In the genomic region with DNA sequence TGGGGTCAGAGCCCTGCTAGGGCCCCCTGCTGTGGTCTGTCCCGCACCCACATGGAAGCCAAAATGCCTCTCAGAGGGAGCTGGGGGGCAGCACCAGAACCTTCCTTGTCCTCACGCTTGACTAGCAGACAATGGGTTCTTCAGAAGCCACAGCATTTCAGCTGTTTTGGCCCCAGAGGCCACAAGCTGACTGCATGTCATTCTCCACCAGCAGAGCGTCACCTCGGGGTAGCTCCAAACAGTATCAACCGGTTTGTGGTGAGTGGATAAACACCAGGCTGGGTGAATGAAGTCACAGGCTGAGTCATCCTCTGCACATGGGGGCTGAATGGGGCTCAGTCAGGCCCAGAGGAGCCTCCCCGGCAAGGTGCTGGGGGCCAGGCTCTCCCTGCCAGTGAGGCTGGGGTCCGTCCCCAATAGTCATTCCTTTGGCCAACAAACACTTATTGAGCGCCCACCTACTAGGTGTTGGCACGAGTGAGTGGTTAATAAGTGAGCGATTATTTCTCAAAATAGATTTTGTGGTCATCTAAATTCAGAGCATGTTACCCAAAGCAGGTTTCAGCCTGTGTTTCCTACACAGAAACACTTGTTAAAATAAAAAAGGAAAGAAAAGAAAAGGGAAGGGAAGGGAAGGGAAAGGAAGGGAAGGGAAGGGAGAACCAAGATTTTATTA, we compare ENCODE assay signal across 9 cellular contexts. TPM values are rescaled to one million over a fixed set of nuclear protein-coding genes. Genes with fewer than 3 reads are reported as not detected.
DNase-seq lines count a peak whose midpoint lies in the region; ATAC-seq and TF ChIP-seq lines count a peak whose summit lies in the region.
"Had no signal": no experiment of that assay in that cellular context is flagged by ENCODE, and none has a peak within 500 bp of the region (broad histone marks: within the 10 kb centered on the region; RNA-seq: fewer than 3 reads in every experiment).

No MANE protein-coding gene starts in this region.

- DNase-seq in Ammon's horn (ENCODE audit: low spot score) (peak; percentile 96), OCI-M1 (lab: John Stamatoyannopoulos, UW) (peak; percentile 77), caudate nucleus (lab: John Stamatoyannopoulos, UW) (peak in 59 of 61 donors; percentile 44 to 96 (median 84)), trophoblast cell (peak; percentile 77 to 78), T-helper 9 cell (no peak), colonic mucosa (no peak)

- no peak overlapping the region for H4K91ac ChIP-seq in trophoblast cell (ENCODE audit: low read depth, low read length)

- H3K4me3 ChIP-seq in trophoblast cell (ENCODE audit: low read depth, low read length): no peak overlapping the region
- H3K4me3 ChIP-seq in colonic mucosa: no peak overlapping the region

- no peaks in the 10 kb centered on the region for H3K79me1 ChIP-seq in trophoblast cell (ENCODE audit: low read length)

- H4K8ac ChIP-seq in trophoblast cell (ENCODE audit: low read depth, low read length): no peak overlapping the region

- no peak overlapping the region for H3K14ac ChIP-seq in trophoblast cell (ENCODE audit: low read length)

- H2AK5ac ChIP-seq in trophoblast cell (ENCODE audit: low read length): no peak overlapping the region

- H3K4me1 ChIP-seq in trophoblast cell (ENCODE audit: control insufficient read depth in 1 of 2, insufficient read depth in 2 of 2, low read length in 2 of 2) (peaks cover 12% of the 10 kb centered on the region in 2 experiments), colonic mucosa (no peaks in the 10 kb centered on the region)

- no peak overlapping the region for H4K12ac ChIP-seq in trophoblast cell (ENCODE audit: low read depth, low read length)

- H3K18ac ChIP-seq in trophoblast cell (ENCODE audit: low read length): no peak overlapping the region

- H3K27me3 ChIP-seq in trophoblast cell (ENCODE audit: insufficient read depth, low read length) (no peaks in the 10 kb centered on the region), colonic mucosa (no peaks in the 10 kb centered on the region)

- H2BK120ac ChIP-seq in trophoblast cell (ENCODE audit: insufficient read depth, low read length, poor library complexity): no peak overlapping the region

- H3K9me3 ChIP-seq in trophoblast cell (ENCODE audit: insufficient read depth, low read depth, low read length) (no peaks in the 10 kb centered on the region), colonic mucosa (no peaks in the 10 kb centered on the region)

- no peak overlapping the region for H3K4ac ChIP-seq in trophoblast cell (ENCODE audit: low read depth, low read length)

- no peak overlapping the region for H3K23ac ChIP-seq in trophoblast cell (ENCODE audit: low read length)

- no peak overlapping the region for H2AFZ ChIP-seq in trophoblast cell (ENCODE audit: insufficient read depth, low read length, poor library complexity)

- no peak overlapping the region for H2BK12ac ChIP-seq in trophoblast cell (ENCODE audit: low read length)

- no peak overlapping the region for H3K4me2 ChIP-seq in trophoblast cell (ENCODE audit: low read length)

- H3K36me3 ChIP-seq in trophoblast cell (ENCODE audit: control insufficient read depth in 1 of 2, insufficient read depth in 2 of 2, low read length in 2 of 2): no peaks in the 10 kb centered on the region
- no peaks in the 10 kb centered on the region for H3K36me3 ChIP-seq in colonic mucosa

- intact Hi-C loops in colonic mucosa (cut with DNase I): no loop called here

- ATAC-seq in GM18867 (IDR thresholded peaks at IDR 0.05; ENCODE audit: unreplicated experiment) (peak; percentile 95), HG02938 (IDR thresholded peaks at IDR 0.05; ENCODE audit: unreplicated experiment) (peak; percentile 97)

- no peak for TF ChIP-seq CTCF in colonic mucosa (IDR thresholded peaks at IDR 0.05)

- no peaks in the 10 kb centered on the region for H3K79me2 ChIP-seq in trophoblast cell (ENCODE audit: control insufficient read depth, insufficient read depth, low read length, poor library complexity)

- H2BK5ac ChIP-seq in trophoblast cell (ENCODE audit: low read depth, low read length, poor library complexity): no peak overlapping the region

- H3K27ac ChIP-seq in caudate nucleus (ENCODE audit: low read depth, low read length) (peak overlapping the region; percentile 83), trophoblast cell (ENCODE audit: low read depth, low read length) (no peak overlapping the region), colonic mucosa (no peak overlapping the region)

- H3K9ac ChIP-seq in trophoblast cell (ENCODE audit: low read length): no peak overlapping the region
- no peak overlapping the region for H3K9ac ChIP-seq in colonic mucosa (ENCODE audit: low read depth in 2 of 2, low read length in 2 of 2)

- WGBS in trophoblast cell (ENCODE audit: extremely low coverage, insufficient coverage, insufficient read length): no CpG with 5 or more reads among the region's 10 CpGs

RNA-seq across cellular contexts. Expression of a gene that starts 9.1 kb away (rescaled TPM):
- polyA plus RNA-seq in trophoblast cell (2013): 1.2 and 1.8 TPM in 2 replicates
- not detected for total RNA-seq in colonic mucosa
- polyA plus RNA-seq: keratinocyte had no signal

RNA-seq across cellular contexts. Expression of a gene that starts 53.3 kb away (rescaled TPM):
- 0.03 and 0.05 TPM in 2 replicates for polyA plus RNA-seq in trophoblast cell (2013)
- not detected for total RNA-seq in colonic mucosa
- polyA plus RNA-seq: keratinocyte had no signal

Comparison
In these comparisons a context has a peak if more than half of its experiments do, and no peak if none do; other contexts are left out.
1. DNase-seq: peak in Ammon's horn (single experiment), OCI-M1 (single experiment), caudate nucleus (59 of 61) and trophoblast cell (2 of 2); none in T-helper 9 cell (single experiment) and colonic mucosa (single experiment).